In genomic region chr4:90103991-90104390, GRCh38 we compare ENCODE assay signal across 8 cellular contexts. TPM values are rescaled to one million over a fixed set of nuclear protein-coding genes. Genes with fewer than 3 reads are reported as not detected.
"Had no signal": no experiment of that assay in that cellular context is flagged by ENCODE, and none has a peak within 500 bp of the region (broad histone marks: within the 10 kb centered on the region; RNA-seq: fewer than 3 reads in every experiment).

No MANE protein-coding gene starts in this region.

- H3K4me3 Mint-ChIP-seq: H9, IgD-negative memory B cell had no signal

- H3K27ac ChIP-seq: HL-60, KMS-11 had no signal

- DNase-seq: GOT3, H9, HCEC 1CT, KBM-7 had no signal

- H3K9ac ChIP-seq: KMS-11 had no signal

- H3K4me2 ChIP-seq: KMS-11 had no signal

- H3K36me3 Mint-ChIP-seq: IgD-negative memory B cell had no signal

- ATAC-seq: HepG2 had no signal

- H3K27ac Mint-ChIP-seq: H9, IgD-negative memory B cell had no signal

- H3K9me3 Mint-ChIP-seq: H9, IgD-negative memory B cell had no signal

RNA-seq across cellular contexts. Expression of gene CCSER1, which starts 23.2 kb away (rescaled TPM):
- total RNA-seq: HepG2 had no signal
- polyA plus RNA-seq: HepG2 had no signal
